ENCODE assay signal across 9 cellular contexts in the genomic region with DNA sequence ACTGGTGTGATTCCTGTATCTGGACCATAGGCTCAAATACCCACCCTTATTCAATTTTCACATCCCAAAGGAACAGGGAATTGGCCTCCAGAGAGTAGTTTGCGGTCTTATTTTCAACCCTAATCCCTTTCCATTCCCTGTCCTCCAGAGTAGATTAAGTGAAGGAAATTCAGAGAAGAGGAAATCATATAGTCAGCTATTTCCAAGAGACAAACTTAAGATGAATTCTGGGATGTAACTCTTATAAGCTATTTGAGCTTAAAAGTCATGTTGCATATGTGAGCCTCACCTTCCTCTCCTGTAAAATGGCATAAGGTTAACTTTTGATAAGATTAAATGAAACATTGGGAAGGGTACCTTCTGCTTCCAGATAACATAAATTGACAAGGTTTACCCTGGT. TPM values are rescaled to one million over a fixed set of nuclear protein-coding genes. Genes with fewer than 3 reads are reported as not detected.
"Had no signal": no experiment of that assay in that cellular context is flagged by ENCODE, and none has a peak within 500 bp of the region (broad histone marks: within the 10 kb centered on the region; RNA-seq: fewer than 3 reads in every experiment).

No MANE protein-coding gene starts in this region.

- H3K4me3 ChIP-seq: GM12878 had no signal

- ATAC-seq: GM12878 had no signal

- FAIRE-seq: G401.6, GM12878, GM12891, GM12892, GM18507, GM19239 had no signal

- DNase-seq: GDM1, GF-D8 had no signal

RNA-seq across cellular contexts. Expression of gene ADAMTS18, which starts 37.4 kb away (rescaled TPM):
- total RNA-seq: G401, GM12878 had no signal
- polyA plus RNA-seq: GM12878 had no signal
